Comparison of ENCODE assay signal across 39 cellular contexts in genomic region chr18:77442393-77442792, GRCh38.
"Had no signal": no experiment of that assay in that cellular context is flagged by ENCODE, and none has a peak within 500 bp of the region (broad histone marks: within the 10 kb centered on the region; RNA-seq: fewer than 3 reads in every experiment).

No MANE protein-coding gene starts in this region.

- ATAC-seq: activated naive CD4-positive, alpha-beta T cell treated with anti-CD3 and anti-CD28 coated beads, Interleukin-2, amount 50 U/mL, for 72 hours; activated naive CD8-positive, alpha-beta T cell treated with anti-CD3 and anti-CD28 coated beads, Interleukin-2, amount 50 U/mL, for 24 hours; activated T-cell treated with anti-CD3 and anti-CD28 coated beads, Interleukin-2, amount 50 U/mL, for 4 hours; activated T-cell treated with anti-CD3 and anti-CD28 coated beads, Interleukin-2, amount 50 U/mL, for 72 hours; activated T-helper 17 cell treated with anti-CD3 and anti-CD28 coated beads, Interleukin-2, amount 50 U/mL, for 72 hours; body of pancreas had no signal

- H3K9me3 Mint-ChIP-seq: activated naive CD4-positive, alpha-beta T cell treated with anti-CD3 and anti-CD28 coated beads for 36 hours; activated naive CD4-positive, alpha-beta T cell treated with anti-CD3 and anti-CD28 coated beads, Interleukin-2, amount 10 ng/mL, durations not matched to agents 7 days and 5 days; activated naive CD4-positive, alpha-beta T cell treated with anti-CD3 and anti-CD28 coated beads, Interleukin-2, amount 50 U/mL, for 24 hours; activated naive CD4-positive, alpha-beta T cell treated with anti-CD3 and anti-CD28 coated beads, Interleukin-2, amount 50 U/mL, for 72 hours; activated naive CD8-positive, alpha-beta T cell treated with anti-CD3 and anti-CD28 coated beads for 36 hours; activated naive CD8-positive, alpha-beta T cell treated with anti-CD3 and anti-CD28 coated beads, Interleukin-2, amount 10 ng/mL, durations not matched to agents 7 days and 5 days; activated naive CD8-positive, alpha-beta T cell treated with anti-CD3 and anti-CD28 coated beads, Interleukin-2, amount 50 U/mL, for 24 hours; activated T-cell treated with anti-CD3 and anti-CD28 coated beads, Interleukin-2, amount 50 U/mL, for 24 hours; activated T-cell treated with anti-CD3 and anti-CD28 coated beads, Interleukin-2, amount 50 U/mL, for 4 hours; activated T-cell treated with anti-CD3 and anti-CD28 coated beads, Interleukin-2, amount 50 U/mL, for 72 hours; activated T-helper 1 cell treated with anti-CD3 and anti-CD28 coated beads, Interleukin-12 subunit alpha, Interleukin-12 subunit beta, Interleukin-2, Interleukin-4 antibody, amounts not matched to agents 30 ng/mL and 10 ng/mL and 1 ng/mL, durations not matched to agents 14 hours and 24 hours and 36 hours; activated T-helper 17 cell treated with anti-CD3 and anti-CD28 coated beads, Interleukin-2, amount 50 U/mL, for 72 hours; activated T-helper 2 cell treated with anti-CD3 and anti-CD28 coated beads, Interferon-gamma antibody, Interleukin-2, Interleukin-4, amounts not matched to agents 10 μg/mL and 5 μg/mL and 100 μg/mL, durations not matched to agents 14 hours and 24 hours and 36 hours; brain; central memory CD8-positive, alpha-beta T cell had no signal

- H3K27me3 ChIP-seq: adrenal gland, ascending aorta, body of pancreas, brain microvascular endothelial cell, cardiac muscle cell had no signal

- H3K4me1 ChIP-seq: adrenal gland, ascending aorta, body of pancreas, breast epithelium had no signal

- H3K9me3 ChIP-seq: adrenal gland, ascending aorta, body of pancreas, breast epithelium had no signal

- H3K27ac ChIP-seq: adrenal gland, ascending aorta, body of pancreas, brain microvascular endothelial cell, breast epithelium, cardiac muscle cell had no signal

- DNase-seq: activated effector memory CD4-positive, alpha-beta T cell treated with anti-CD3 and anti-CD28 coated beads, Interleukin-2, amount 50 U/mL, for 16 hours; activated effector memory CD4-positive, alpha-beta T cell treated with Interleukin-2 at 50 U/mL for 16 hours; activated gamma-delta T cell; activated gamma-delta T cell treated with Interleukin-2 at 50 U/mL for 16 hours; activated naive CD4-positive, alpha-beta T cell; activated naive CD4-positive, alpha-beta T cell treated with anti-CD3 and anti-CD28 coated beads for 36 hours; activated naive CD4-positive, alpha-beta T cell treated with anti-CD3 and anti-CD28 coated beads, Interleukin-2, amount 10 ng/mL, durations not matched to agents 7 days and 5 days; activated naive CD4-positive, alpha-beta T cell treated with anti-CD3 and anti-CD28 coated beads, Interleukin-2, amount 50 U/mL, for 16 hours; activated naive CD4-positive, alpha-beta T cell treated with Interleukin-2 at 50 U/mL for 16 hours; activated naive CD8-positive, alpha-beta T cell treated with anti-CD3 and anti-CD28 coated beads for 36 hours; activated naive CD8-positive, alpha-beta T cell treated with anti-CD3 and anti-CD28 coated beads, Interleukin-2, amount 10 ng/mL, durations not matched to agents 7 days and 5 days; activated naive CD8-positive, alpha-beta T cell treated with anti-CD3 and anti-CD28 coated beads, Interleukin-2, amount 50 U/mL, for 24 hours; activated T-cell treated with anti-CD3 and anti-CD28 coated beads for 4 hours; activated T-cell treated with anti-CD3 and anti-CD28 coated beads, Interleukin-2, amount 50 U/mL, for 1 hour; activated T-cell treated with anti-CD3 and anti-CD28 coated beads, Interleukin-2, amount 50 U/mL, for 24 hours; activated T-cell treated with anti-CD3 and anti-CD28 coated beads, Interleukin-2, amount 50 U/mL, for 4 hours; activated T-cell treated with anti-CD3 and anti-CD28 coated beads, Interleukin-2, amount 50 U/mL, for 48 hours; activated T-cell treated with anti-CD3 and anti-CD28 coated beads, Interleukin-2, amount 50 U/mL, for 72 hours; adrenal gland; amniotic stem cell; amygdala; anterior cingulate cortex; aorta; body of pancreas; brain microvascular endothelial cell; caudate nucleus; central memory CD4-positive, alpha-beta T cell; cerebellar nuclear complex had no signal

- H3K4me3 ChIP-seq: adrenal gland, ascending aorta, body of pancreas, breast epithelium, cardiac muscle cell had no signal

- H3K4me3 Mint-ChIP-seq: activated naive CD4-positive, alpha-beta T cell treated with anti-CD3 and anti-CD28 coated beads for 36 hours; activated naive CD4-positive, alpha-beta T cell treated with anti-CD3 and anti-CD28 coated beads, Interleukin-2, amount 10 ng/mL, durations not matched to agents 7 days and 5 days; activated naive CD4-positive, alpha-beta T cell treated with anti-CD3 and anti-CD28 coated beads, Interleukin-2, amount 50 U/mL, for 24 hours; activated naive CD8-positive, alpha-beta T cell; activated naive CD8-positive, alpha-beta T cell treated with anti-CD3 and anti-CD28 coated beads for 36 hours; activated naive CD8-positive, alpha-beta T cell treated with anti-CD3 and anti-CD28 coated beads, Interleukin-2, amount 10 ng/mL, durations not matched to agents 7 days and 5 days; activated naive CD8-positive, alpha-beta T cell treated with anti-CD3 and anti-CD28 coated beads, Interleukin-2, amount 50 U/mL, for 24 hours; activated T-cell treated with anti-CD3 and anti-CD28 coated beads, Interleukin-2, amount 50 U/mL, for 24 hours; activated T-cell treated with anti-CD3 and anti-CD28 coated beads, Interleukin-2, amount 50 U/mL, for 4 hours; activated T-cell treated with anti-CD3 and anti-CD28 coated beads, Interleukin-2, amount 50 U/mL, for 72 hours; activated T-helper 1 cell treated with anti-CD3 and anti-CD28 coated beads, Interleukin-12 subunit alpha, Interleukin-12 subunit beta, Interleukin-2, Interleukin-4 antibody, amounts not matched to agents 30 ng/mL and 10 ng/mL and 1 ng/mL, durations not matched to agents 14 hours and 24 hours and 36 hours; activated T-helper 17 cell treated with anti-CD3 and anti-CD28 coated beads, Interleukin-2, amount 50 U/mL, for 72 hours; brain; central memory CD8-positive, alpha-beta T cell had no signal

- H3K27ac Mint-ChIP-seq: activated naive CD4-positive, alpha-beta T cell treated with anti-CD3 and anti-CD28 coated beads for 36 hours; activated naive CD4-positive, alpha-beta T cell treated with anti-CD3 and anti-CD28 coated beads, Interleukin-2, amount 10 ng/mL, durations not matched to agents 7 days and 5 days; activated naive CD4-positive, alpha-beta T cell treated with anti-CD3 and anti-CD28 coated beads, Interleukin-2, amount 50 U/mL, for 24 hours; activated naive CD8-positive, alpha-beta T cell; activated naive CD8-positive, alpha-beta T cell treated with anti-CD3 and anti-CD28 coated beads for 36 hours; activated naive CD8-positive, alpha-beta T cell treated with anti-CD3 and anti-CD28 coated beads, Interleukin-2, amount 10 ng/mL, durations not matched to agents 7 days and 5 days; activated naive CD8-positive, alpha-beta T cell treated with anti-CD3 and anti-CD28 coated beads, Interleukin-2, amount 50 U/mL, for 24 hours; activated T-cell treated with anti-CD3 and anti-CD28 coated beads, Interleukin-2, amount 50 U/mL, for 24 hours; activated T-cell treated with anti-CD3 and anti-CD28 coated beads, Interleukin-2, amount 50 U/mL, for 72 hours; activated T-helper 1 cell treated with anti-CD3 and anti-CD28 coated beads, Interleukin-12 subunit alpha, Interleukin-12 subunit beta, Interleukin-2, Interleukin-4 antibody, amounts not matched to agents 30 ng/mL and 10 ng/mL and 1 ng/mL, durations not matched to agents 14 hours and 24 hours and 36 hours; activated T-helper 17 cell treated with anti-CD3 and anti-CD28 coated beads, Interleukin-2, amount 50 U/mL, for 72 hours; activated T-helper 2 cell treated with anti-CD3 and anti-CD28 coated beads, Interferon-gamma antibody, Interleukin-2, Interleukin-4, amounts not matched to agents 10 μg/mL and 5 μg/mL and 100 μg/mL, durations not matched to agents 14 hours and 24 hours and 36 hours; brain had no signal

- H3K4me1 Mint-ChIP-seq: activated naive CD4-positive, alpha-beta T cell treated with anti-CD3 and anti-CD28 coated beads, Interleukin-2, amount 10 ng/mL, durations not matched to agents 7 days and 5 days; activated naive CD4-positive, alpha-beta T cell treated with anti-CD3 and anti-CD28 coated beads, Interleukin-2, amount 50 U/mL, for 24 hours; activated naive CD8-positive, alpha-beta T cell treated with anti-CD3 and anti-CD28 coated beads for 36 hours; activated naive CD8-positive, alpha-beta T cell treated with anti-CD3 and anti-CD28 coated beads, Interleukin-2, amount 10 ng/mL, durations not matched to agents 7 days and 5 days; activated naive CD8-positive, alpha-beta T cell treated with anti-CD3 and anti-CD28 coated beads, Interleukin-2, amount 50 U/mL, for 24 hours; activated T-helper 17 cell treated with anti-CD3 and anti-CD28 coated beads, Interleukin-2, amount 50 U/mL, for 72 hours; brain; central memory CD8-positive, alpha-beta T cell had no signal

- H3K36me3 Mint-ChIP-seq: activated naive CD4-positive, alpha-beta T cell treated with anti-CD3 and anti-CD28 coated beads, Interleukin-2, amount 10 ng/mL, durations not matched to agents 7 days and 5 days; activated naive CD4-positive, alpha-beta T cell treated with anti-CD3 and anti-CD28 coated beads, Interleukin-2, amount 50 U/mL, for 24 hours; activated naive CD4-positive, alpha-beta T cell treated with anti-CD3 and anti-CD28 coated beads, Interleukin-2, amount 50 U/mL, for 72 hours; activated naive CD8-positive, alpha-beta T cell; activated naive CD8-positive, alpha-beta T cell treated with anti-CD3 and anti-CD28 coated beads for 36 hours; activated naive CD8-positive, alpha-beta T cell treated with anti-CD3 and anti-CD28 coated beads, Interleukin-2, amount 10 ng/mL, durations not matched to agents 7 days and 5 days; brain had no signal

- H3K36me3 ChIP-seq: adrenal gland, ascending aorta, brain microvascular endothelial cell, breast epithelium, cardiac muscle cell had no signal
